In genomic region chr12:20557076-20557475, GRCh38 we compare ENCODE assay signal across 18 cellular contexts.
"Had no signal": no experiment of that assay in that cellular context is flagged by ENCODE, and none has a peak within 500 bp of the region (broad histone marks: within the 10 kb centered on the region; RNA-seq: fewer than 3 reads in every experiment).

No MANE protein-coding gene starts in this region.

- H3K4me3 Mint-ChIP-seq: activated CD4-positive, alpha-beta T cell treated with anti-CD3 and anti-CD28 coated beads, Interleukin-2, amount 10 ng/mL, durations not matched to agents 7 days and 5 days; activated CD8-positive, alpha-beta T cell treated with anti-CD3 and anti-CD28 coated beads, Interleukin-2, amount 10 ng/mL, durations not matched to agents 7 days and 5 days; activated naive CD8-positive, alpha-beta T cell treated with anti-CD3 and anti-CD28 coated beads, Interleukin-2, amount 10 ng/mL, durations not matched to agents 7 days and 5 days; activated T-cell treated with anti-CD3 and anti-CD28 coated beads, Interleukin-2, amount 50 U/mL, for 24 hours; brain; immature natural killer cell; naive thymus-derived CD4-positive, alpha-beta T cell; neural progenitor cell; stimulated activated naive CD8-positive, alpha-beta T cell treated with anti-CD3 and anti-CD28 coated beads, Interleukin-15, amount 100 ng/mL, for 72 hours had no signal

- H3K9me3 Mint-ChIP-seq: activated CD4-positive, alpha-beta T cell treated with anti-CD3 and anti-CD28 coated beads, Interleukin-2, amount 10 ng/mL, durations not matched to agents 7 days and 5 days; activated naive CD8-positive, alpha-beta T cell treated with anti-CD3 and anti-CD28 coated beads, Interleukin-2, amount 10 ng/mL, durations not matched to agents 7 days and 5 days; activated T-cell treated with anti-CD3 and anti-CD28 coated beads, Interleukin-2, amount 50 U/mL, for 24 hours; activated T-helper 2 cell treated with anti-CD3 and anti-CD28 coated beads, Interferon-gamma antibody, Interleukin-2, Interleukin-4, amounts not matched to agents 10 μg/mL and 5 μg/mL and 100 μg/mL, durations not matched to agents 14 hours and 24 hours and 36 hours; immature natural killer cell; stimulated activated naive CD8-positive, alpha-beta T cell treated with anti-CD3 and anti-CD28 coated beads, Interleukin-15, amount 100 ng/mL, for 72 hours had no signal

- DNase-seq: activated CD4-positive, alpha-beta T cell treated with anti-CD3 and anti-CD28 coated beads, Interleukin-2, amount 10 ng/mL, durations not matched to agents 7 days and 5 days; activated CD4-positive, CD25-positive, alpha-beta regulatory T cell; activated CD8-positive, alpha-beta T cell treated with anti-CD3 and anti-CD28 coated beads, Interleukin-2, amount 10 ng/mL, durations not matched to agents 7 days and 5 days; activated naive CD4-positive, alpha-beta T cell treated with Interleukin-2 at 50 U/mL for 16 hours; activated naive CD8-positive, alpha-beta T cell treated with anti-CD3 and anti-CD28 coated beads, Interleukin-2, amount 10 ng/mL, durations not matched to agents 7 days and 5 days; activated T-cell treated with anti-CD3 and anti-CD28 coated beads, Interleukin-2, amount 50 U/mL, for 24 hours; amygdala; central memory CD4-positive, alpha-beta T cell; immature natural killer cell; mesendoderm; naive thymus-derived CD4-positive, alpha-beta T cell; ovary; stimulated activated CD4-positive, alpha-beta T cell treated with anti-CD3 and anti-CD28 coated beads, Interleukin-4, amount 100 ng/mL, for 1 hour; stimulated activated naive CD8-positive, alpha-beta T cell treated with anti-CD3 and anti-CD28 coated beads, Interleukin-15, amount 100 ng/mL, for 72 hours; transverse colon had no signal

- H3K4me1 Mint-ChIP-seq: activated CD4-positive, alpha-beta T cell treated with anti-CD3 and anti-CD28 coated beads, Interleukin-2, amount 10 ng/mL, durations not matched to agents 7 days and 5 days; activated naive CD8-positive, alpha-beta T cell treated with anti-CD3 and anti-CD28 coated beads, Interleukin-2, amount 10 ng/mL, durations not matched to agents 7 days and 5 days; immature natural killer cell; naive thymus-derived CD4-positive, alpha-beta T cell; neural progenitor cell; stimulated activated naive CD8-positive, alpha-beta T cell treated with anti-CD3 and anti-CD28 coated beads, Interleukin-15, amount 100 ng/mL, for 72 hours had no signal

- H3K27ac Mint-ChIP-seq: activated CD4-positive, alpha-beta T cell treated with anti-CD3 and anti-CD28 coated beads, Interleukin-2, amount 10 ng/mL, durations not matched to agents 7 days and 5 days; activated CD8-positive, alpha-beta T cell treated with anti-CD3 and anti-CD28 coated beads, Interleukin-2, amount 10 ng/mL, durations not matched to agents 7 days and 5 days; activated naive CD8-positive, alpha-beta T cell treated with anti-CD3 and anti-CD28 coated beads, Interleukin-2, amount 10 ng/mL, durations not matched to agents 7 days and 5 days; activated T-cell treated with anti-CD3 and anti-CD28 coated beads, Interleukin-2, amount 50 U/mL, for 24 hours; activated T-helper 2 cell treated with anti-CD3 and anti-CD28 coated beads, Interferon-gamma antibody, Interleukin-2, Interleukin-4, amounts not matched to agents 10 μg/mL and 5 μg/mL and 100 μg/mL, durations not matched to agents 14 hours and 24 hours and 36 hours; immature natural killer cell; naive thymus-derived CD4-positive, alpha-beta T cell; neural progenitor cell; stimulated activated naive CD8-positive, alpha-beta T cell treated with anti-CD3 and anti-CD28 coated beads, Interleukin-15, amount 100 ng/mL, for 72 hours had no signal

- H3K27me3 Mint-ChIP-seq: activated CD4-positive, alpha-beta T cell treated with anti-CD3 and anti-CD28 coated beads, Interleukin-2, amount 10 ng/mL, durations not matched to agents 7 days and 5 days; activated naive CD8-positive, alpha-beta T cell treated with anti-CD3 and anti-CD28 coated beads, Interleukin-2, amount 10 ng/mL, durations not matched to agents 7 days and 5 days; activated T-cell treated with anti-CD3 and anti-CD28 coated beads, Interleukin-2, amount 50 U/mL, for 24 hours; stimulated activated naive CD8-positive, alpha-beta T cell treated with anti-CD3 and anti-CD28 coated beads, Interleukin-15, amount 100 ng/mL, for 72 hours had no signal

- H3K36me3 Mint-ChIP-seq: activated naive CD8-positive, alpha-beta T cell treated with anti-CD3 and anti-CD28 coated beads, Interleukin-2, amount 10 ng/mL, durations not matched to agents 7 days and 5 days; immature natural killer cell; naive thymus-derived CD4-positive, alpha-beta T cell; neural progenitor cell had no signal
